In genomic region chr19:39125554-39126311, GRCh38 we compare ENCODE assay signal across 1 cellular context.
A peak's percentile ranks its signal among the peaks of the same experiment; 100 is the strongest.
TF ChIP-seq lines count a peak whose summit lies in the region.

Gene PAK4, plus strand, starts transcription at chr19:39125786. Its CDS starts 43,768 bp downstream, at chr19:39169554.

TF ChIP-seq in HepG2, 621 proteins besides CTCF, POLR2A, EP300 and RAD21 (continued from another document and continues in another):
- TF ChIP-seq, protein P1, sequence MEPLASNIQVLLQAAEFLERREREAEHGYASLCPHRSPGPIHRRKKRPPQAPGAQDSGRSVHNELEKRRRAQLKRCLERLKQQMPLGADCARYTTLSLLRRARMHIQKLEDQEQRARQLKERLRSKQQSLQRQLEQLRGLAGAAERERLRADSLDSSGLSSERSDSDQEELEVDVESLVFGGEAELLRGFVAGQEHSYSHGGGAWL (CRISPR knock-in tag; IDR thresholded peaks at IDR 0.05), result peak; percentile 68; the same call in 1 of the 2 replicates
- TF ChIP-seq DNMT1 (CRISPR knock-in tag; IDR thresholded peaks at IDR 0.05) (peak; percentile 86; the same call in 1 of the 2 replicates), PRMT3 (CRISPR knock-in tag; IDR thresholded peaks at IDR 0.05; ENCODE audit: borderline replicate concordance, low read depth) (no peak), TBL1XR1 (IDR thresholded peaks at IDR 0.05; ENCODE audit: borderline replicate concordance, low read length, partially characterized antibody) (no peak), ASH2L (IDR thresholded peaks at IDR 0.05; ENCODE audit: insufficient read length, low read depth, low read length) (peak; percentile 93), RFX1 (IDR thresholded peaks at IDR 0.05) (peak; percentile 97), KLF11 (CRISPR knock-in tag; IDR thresholded peaks at IDR 0.05) (no peak), BCL3 (CRISPR knock-in tag; IDR thresholded peaks at IDR 0.05) (peak; percentile 86; the same call in 1 of the 2 replicates), ESRRA (CRISPR knock-in tag; IDR thresholded peaks at IDR 0.05; ENCODE audit: low read depth) (peak; percentile 82), FOXO1 (CRISPR knock-in tag; IDR thresholded peaks at IDR 0.05) (peak; percentile 46; the same call in 1 of the 2 replicates), PLRG1 (conservative IDR thresholded peaks at IDR 0.05) (no peak), SPEN (CRISPR knock-in tag; IDR thresholded peaks at IDR 0.05; ENCODE audit: low read depth) (peak; percentile 76), TCF7L2 (IDR thresholded peaks at IDR 0.05; ENCODE audit: low read depth, low read length) (no peak), ZNF138 (CRISPR knock-in tag; IDR thresholded peaks at IDR 0.05; ENCODE audit: low read depth) (0 out of 2 replicates have a peak, but pooled peaks have one; percentile 48), CAMTA2 (CRISPR knock-in tag; IDR thresholded peaks at IDR 0.05; ENCODE audit: borderline replicate concordance) (no peak), SMARCE1 (IDR thresholded peaks at IDR 0.05; ENCODE audit: borderline replicate concordance) (no peak), HNRNPUL1 (IDR thresholded peaks at IDR 0.05; ENCODE audit: low read depth, low read length) (no peak), GPN1 (CRISPR knock-in tag; IDR thresholded peaks at IDR 0.05; ENCODE audit: borderline replicate concordance) (no peak), ZNF225 (CRISPR knock-in tag; IDR thresholded peaks at IDR 0.05) (peak; percentile 82; the same call in 1 of the 2 replicates), ZNF432 (CRISPR knock-in tag; IDR thresholded peaks at IDR 0.05; ENCODE audit: borderline replicate concordance) (no peak), RAD51 (IDR thresholded peaks at IDR 0.05; ENCODE audit: borderline replicate concordance) (no peak), JUN (CRISPR knock-in tag; IDR thresholded peaks at IDR 0.05) (no peak), THYN1 (CRISPR knock-in tag; IDR thresholded peaks at IDR 0.05; ENCODE audit: borderline replicate concordance, low read depth) (no peak), CENPT (CRISPR knock-in tag; IDR thresholded peaks at IDR 0.05; ENCODE audit: low read depth) (no peak), SP1 (IDR thresholded peaks at IDR 0.05) (no peak), SP1 (CRISPR knock-in tag; IDR thresholded peaks at IDR 0.05) (peak; percentile 85), HNRNPLL (IDR thresholded peaks at IDR 0.05; ENCODE audit: low read depth, low read length, poor library complexity, severe bottlenecking) (peak; percentile 68), SNRNP70 (IDR thresholded peaks at IDR 0.05; ENCODE audit: low read depth, low read length) (no peak), NAIF1 (CRISPR knock-in tag; IDR thresholded peaks at IDR 0.05; ENCODE audit: borderline replicate concordance) (no peak), ZNF383 (CRISPR knock-in tag; IDR thresholded peaks at IDR 0.05; ENCODE audit: borderline replicate concordance) (no peak), NFRKB (IDR thresholded peaks at IDR 0.05) (no peak), ZSCAN20 (CRISPR knock-in tag; IDR thresholded peaks at IDR 0.05; ENCODE audit: borderline replicate concordance) (no peak), HNRNPK (IDR thresholded peaks at IDR 0.05; ENCODE audit: low read depth, low read length, poor library complexity, severe bottlenecking) (peak; percentile 93), TMF1 (CRISPR knock-in tag; IDR thresholded peaks at IDR 0.05; ENCODE audit: low read depth) (no peak), RFXANK (CRISPR knock-in tag; IDR thresholded peaks at IDR 0.05) (no peak), PCBP2 (optimal IDR thresholded peaks at IDR 0.05; ENCODE audit: low read depth, low read length, poor library complexity, severe bottlenecking) (no peak), NFYC (CRISPR knock-in tag; IDR thresholded peaks at IDR 0.05) (peak; percentile 90), ZKSCAN1 (IDR thresholded peaks at IDR 0.05; ENCODE audit: low read length) (no peak), NRL (CRISPR knock-in tag; IDR thresholded peaks at IDR 0.05; ENCODE audit: borderline replicate concordance) (peak; percentile 84; the same call in 1 of the 2 replicates), ELK4 (CRISPR knock-in tag; IDR thresholded peaks at IDR 0.05; ENCODE audit: borderline replicate concordance) (no peak), CREB1 (IDR thresholded peaks at IDR 0.05) (no peak), CREB1 (CRISPR knock-in tag; IDR thresholded peaks at IDR 0.05) (no peak), ZNF512 (CRISPR knock-in tag; IDR thresholded peaks at IDR 0.05) (no peak), ZNF563 (CRISPR knock-in tag; IDR thresholded peaks at IDR 0.05) (peak; percentile 84; the same call in 1 of the 2 replicates), NR2F6 (IDR thresholded peaks at IDR 0.05) (peak; percentile 95), NR2F6 (CRISPR knock-in tag; IDR thresholded peaks at IDR 0.05) (peak; percentile 90), MNT (IDR thresholded peaks at IDR 0.05) (no peak), SP2 (CRISPR knock-in tag; IDR thresholded peaks at IDR 0.05) (peak; percentile 53), TCF7 (IDR thresholded peaks at IDR 0.05; ENCODE audit: low read depth) (no peak), REXO4 (CRISPR knock-in tag; IDR thresholded peaks at IDR 0.05; ENCODE audit: borderline replicate concordance) (no peak), ZNF549 (CRISPR knock-in tag; IDR thresholded peaks at IDR 0.05) (no peak), FOSL2 (CRISPR knock-in tag; IDR thresholded peaks at IDR 0.05) (no peak), NFYB (CRISPR knock-in tag; IDR thresholded peaks at IDR 0.05) (peak; percentile 94), HHEX (CRISPR knock-in tag; IDR thresholded peaks at IDR 0.05) (no peak), GFI1 (CRISPR knock-in tag; IDR thresholded peaks at IDR 0.05; ENCODE audit: borderline replicate concordance) (peak; percentile 68; the same call in 1 of the 2 replicates), ZFP1 (CRISPR knock-in tag; IDR thresholded peaks at IDR 0.05) (no peak), MIER2 (CRISPR knock-in tag; IDR thresholded peaks at IDR 0.05) (no peak), ZMYM4 (CRISPR knock-in tag; IDR thresholded peaks at IDR 0.05) (peak; percentile 90), ZNF75D (CRISPR knock-in tag; IDR thresholded peaks at IDR 0.05; ENCODE audit: borderline replicate concordance) (no peak), SNAPC5 (CRISPR knock-in tag; IDR thresholded peaks at IDR 0.05; ENCODE audit: borderline replicate concordance) (peak; percentile 17; the same call in 1 of the 2 replicates), ZFP41 (CRISPR knock-in tag; IDR thresholded peaks at IDR 0.05; ENCODE audit: borderline replicate concordance) (no peak), KAT7 (CRISPR knock-in tag; IDR thresholded peaks at IDR 0.05; ENCODE audit: borderline replicate concordance) (no peak)
- TF ChIP-seq, protein P2, sequence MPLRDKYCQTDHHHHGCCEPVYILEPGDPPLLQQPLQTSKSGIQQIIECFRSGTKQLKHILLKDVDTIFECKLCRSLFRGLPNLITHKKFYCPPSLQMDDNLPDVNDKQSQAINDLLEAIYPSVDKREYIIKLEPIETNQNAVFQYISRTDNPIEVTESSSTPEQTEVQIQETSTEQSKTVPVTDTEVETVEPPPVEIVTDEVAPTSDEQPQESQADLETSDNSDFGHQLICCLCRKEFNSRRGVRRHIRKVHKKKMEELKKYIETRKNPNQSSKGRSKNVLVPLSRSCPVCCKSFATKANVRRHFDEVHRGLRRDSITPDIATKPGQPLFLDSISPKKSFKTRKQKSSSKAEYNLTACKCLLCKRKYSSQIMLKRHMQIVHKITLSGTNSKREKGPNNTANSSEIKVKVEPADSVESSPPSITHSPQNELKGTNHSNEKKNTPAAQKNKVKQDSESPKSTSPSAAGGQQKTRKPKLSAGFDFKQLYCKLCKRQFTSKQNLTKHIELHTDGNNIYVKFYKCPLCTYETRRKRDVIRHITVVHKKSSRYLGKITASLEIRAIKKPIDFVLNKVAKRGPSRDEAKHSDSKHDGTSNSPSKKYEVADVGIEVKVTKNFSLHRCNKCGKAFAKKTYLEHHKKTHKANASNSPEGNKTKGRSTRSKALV (CRISPR knock-in tag; IDR thresholded peaks at IDR 0.05), result 0 out of 2 replicates have a peak, but pooled peaks have one; percentile 27
- TF ChIP-seq, protein P3, sequence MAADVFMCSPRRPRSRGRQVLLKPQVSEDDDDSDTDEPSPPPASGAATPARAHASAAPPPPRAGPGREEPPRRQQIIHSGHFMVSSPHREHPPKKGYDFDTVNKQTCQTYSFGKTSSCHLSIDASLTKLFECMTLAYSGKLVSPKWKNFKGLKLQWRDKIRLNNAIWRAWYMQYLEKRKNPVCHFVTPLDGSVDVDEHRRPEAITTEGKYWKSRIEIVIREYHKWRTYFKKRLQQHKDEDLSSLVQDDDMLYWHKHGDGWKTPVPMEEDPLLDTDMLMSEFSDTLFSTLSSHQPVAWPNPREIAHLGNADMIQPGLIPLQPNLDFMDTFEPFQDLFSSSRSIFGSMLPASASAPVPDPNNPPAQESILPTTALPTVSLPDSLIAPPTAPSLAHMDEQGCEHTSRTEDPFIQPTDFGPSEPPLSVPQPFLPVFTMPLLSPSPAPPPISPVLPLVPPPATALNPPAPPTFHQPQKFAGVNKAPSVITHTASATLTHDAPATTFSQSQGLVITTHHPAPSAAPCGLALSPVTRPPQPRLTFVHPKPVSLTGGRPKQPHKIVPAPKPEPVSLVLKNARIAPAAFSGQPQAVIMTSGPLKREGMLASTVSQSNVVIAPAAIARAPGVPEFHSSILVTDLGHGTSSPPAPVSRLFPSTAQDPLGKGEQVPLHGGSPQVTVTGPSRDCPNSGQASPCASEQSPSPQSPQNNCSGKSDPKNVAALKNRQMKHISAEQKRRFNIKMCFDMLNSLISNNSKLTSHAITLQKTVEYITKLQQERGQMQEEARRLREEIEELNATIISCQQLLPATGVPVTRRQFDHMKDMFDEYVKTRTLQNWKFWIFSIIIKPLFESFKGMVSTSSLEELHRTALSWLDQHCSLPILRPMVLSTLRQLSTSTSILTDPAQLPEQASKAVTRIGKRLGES (CRISPR knock-in tag; IDR thresholded peaks at IDR 0.05; ENCODE audit: borderline replicate concordance), result no peak
- TF ChIP-seq, protein P4, sequence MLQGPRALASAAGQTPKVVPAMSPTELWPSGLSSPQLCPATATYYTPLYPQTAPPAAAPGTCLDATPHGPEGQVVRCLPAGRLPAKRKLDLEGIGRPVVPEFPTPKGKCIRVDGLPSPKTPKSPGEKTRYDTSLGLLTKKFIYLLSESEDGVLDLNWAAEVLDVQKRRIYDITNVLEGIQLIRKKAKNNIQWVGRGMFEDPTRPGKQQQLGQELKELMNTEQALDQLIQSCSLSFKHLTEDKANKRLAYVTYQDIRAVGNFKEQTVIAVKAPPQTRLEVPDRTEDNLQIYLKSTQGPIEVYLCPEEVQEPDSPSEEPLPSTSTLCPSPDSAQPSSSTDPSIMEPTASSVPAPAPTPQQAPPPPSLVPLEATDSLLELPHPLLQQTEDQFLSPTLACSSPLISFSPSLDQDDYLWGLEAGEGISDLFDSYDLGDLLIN (CRISPR knock-in tag; IDR thresholded peaks at IDR 0.05; ENCODE audit: borderline replicate concordance), result peak; percentile 45; the same call in 1 of the 2 replicates
- TF ChIP-seq, protein P5, sequence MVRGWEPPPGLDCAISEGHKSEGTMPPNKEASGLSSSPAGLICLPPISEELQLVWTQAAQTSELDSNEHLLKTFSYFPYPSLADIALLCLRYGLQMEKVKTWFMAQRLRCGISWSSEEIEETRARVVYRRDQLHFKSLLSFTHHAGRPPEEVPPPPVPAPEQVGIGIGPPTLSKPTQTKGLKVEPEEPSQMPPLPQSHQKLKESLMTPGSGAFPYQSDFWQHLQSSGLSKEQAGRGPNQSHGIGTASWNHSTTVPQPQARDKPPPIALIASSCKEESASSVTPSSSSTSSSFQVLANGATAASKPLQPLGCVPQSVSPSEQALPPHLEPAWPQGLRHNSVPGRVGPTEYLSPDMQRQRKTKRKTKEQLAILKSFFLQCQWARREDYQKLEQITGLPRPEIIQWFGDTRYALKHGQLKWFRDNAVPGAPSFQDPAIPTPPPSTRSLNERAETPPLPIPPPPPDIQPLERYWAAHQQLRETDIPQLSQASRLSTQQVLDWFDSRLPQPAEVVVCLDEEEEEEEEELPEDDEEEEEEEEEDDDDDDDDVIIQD (CRISPR knock-in tag; IDR thresholded peaks at IDR 0.05; ENCODE audit: low read depth), result peak; percentile 23
